12 cellular contexts compared by ENCODE assay signal in the genomic region with DNA sequence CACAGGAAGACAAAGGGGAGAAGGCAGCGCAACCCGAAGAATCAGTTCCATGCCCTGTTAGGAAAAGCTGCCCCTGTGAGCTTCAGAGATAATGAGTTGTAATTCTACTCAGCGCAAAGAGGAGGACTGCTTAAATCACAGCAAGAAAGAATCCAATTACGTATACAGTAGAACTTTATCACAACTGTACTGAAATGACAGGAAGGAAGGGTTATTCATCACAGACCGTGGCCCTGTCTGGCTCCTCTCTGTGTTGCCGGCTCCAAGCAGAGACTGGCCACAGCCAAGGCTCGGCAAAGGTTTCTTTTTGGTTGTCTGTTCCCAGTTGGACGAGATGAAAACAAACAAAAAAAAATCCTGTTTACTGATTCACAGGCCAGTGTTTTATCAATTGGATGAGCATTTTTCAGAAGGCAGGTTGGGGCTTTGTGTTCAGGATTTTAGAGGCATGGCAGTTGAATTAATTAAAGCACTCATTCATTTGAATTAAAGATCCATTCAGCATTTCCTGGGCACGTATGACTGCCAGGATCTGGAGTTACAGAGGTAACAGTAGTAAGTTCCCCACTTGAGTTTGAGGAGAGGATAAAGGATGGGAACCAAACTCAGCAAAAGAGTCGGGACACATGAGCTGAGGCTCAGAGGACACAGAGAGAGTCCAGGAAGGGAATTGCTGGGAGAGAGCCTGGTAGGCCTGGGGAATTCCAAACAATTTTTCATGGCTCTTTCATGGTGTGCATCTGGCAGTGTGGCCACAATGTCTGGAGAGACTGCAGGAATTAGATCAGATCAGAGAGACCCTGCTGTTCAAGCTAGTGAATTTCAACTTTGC.
DNase-seq lines count a peak whose midpoint lies in the region; ATAC-seq, FAIRE-seq and TF ChIP-seq lines count a peak whose summit lies in the region.
"Had no signal": no experiment of that assay in that cellular context is flagged by ENCODE, and none has a peak within 500 bp of the region (broad histone marks: within the 10 kb centered on the region; RNA-seq: fewer than 3 reads in every experiment).

No MANE protein-coding gene starts in this region.

- H3K79me2 ChIP-seq in HepG2 (ENCODE audit: insufficient read depth, low read length): no peaks in the 10 kb centered on the region

- no peak for FAIRE-seq in HepG2 (lab: Jason Lieb, UNC)
- FAIRE-seq in D721Med (lab: Jason Lieb, UNC): no peak

- intact Hi-C loops in right lobe of liver (cut with DNase I) (no loop called here), HepG2 (cut with micrococcal nuclease; ENCODE audit: unreplicated experiment) (no loop called here), dorsolateral prefrontal cortex (cut with DNase I) (no loop called here), left colon (cut with DNase I, micrococcal nuclease) (no loop called here)

- in situ Hi-C loops in HepG2 (cut with HindIII; ENCODE audit: extremely low pct_ligation_motif_present, low pct_unique_long_range_greater_than_20kb): no loop called here

- no TSS peak for BruUV-seq in HepG2 (replicated peaks; lab: Mats Ljungman, UMichigan)

- H3K4me3 ChIP-seq in right lobe of liver (no peak overlapping the region), HepG2 (replicated peaks in 1 of 3; ENCODE audit: insufficient read depth in 1 of 3, low read depth in 2 of 3, low read length in 3 of 3) (no peak overlapping the region), dorsolateral prefrontal cortex (peak overlapping the region in 56 of 59 donors; percentile 3 to 61 (median 36)), muscle layer of colon (ENCODE audit: low read depth in 1 of 2, low read length in 2 of 2) (peak overlapping the region in 1 of 2 donors; percentile 6)

- no peaks in the 10 kb centered on the region for H4K20me1 ChIP-seq in HepG2 (ENCODE audit: insufficient read depth, low read length)

- peaks cover 0 to 6% (median 0%) of the 10 kb centered on the region in 4 donors for H3K4me1 ChIP-seq in right lobe of liver
- H3K4me1 ChIP-seq in HepG2 (ENCODE audit: insufficient read depth, low read length): no peaks in the 10 kb centered on the region
- peaks cover 61% of the 10 kb centered on the region for H3K4me1 ChIP-seq in muscle layer of colon (ENCODE audit: insufficient read depth, low read length)
- H3K4me1 ChIP-seq: foreskin keratinocyte had no signal

- peak; percentile 30 to 85 (median 59) for ATAC-seq in right lobe of liver
- ATAC-seq in HepG2: no peak
- no peak for ATAC-seq in left colon
- ATAC-seq: foreskin keratinocyte had no signal

- H3K27ac ChIP-seq in right lobe of liver: no peak overlapping the region
- no peak overlapping the region for H3K27ac ChIP-seq in HepG2 (ENCODE audit: extremely low read length, insufficient read depth, low read length)
- H3K27ac ChIP-seq in dorsolateral prefrontal cortex: peak overlapping the region in 58 of 59 donors; percentile 6 to 86 (median 70)
- peak overlapping the region; percentile 75 for H3K27ac ChIP-seq in muscle layer of colon (ENCODE audit: low read depth, low read length)
- H3K27ac ChIP-seq: foreskin keratinocyte, neutrophil had no signal

- TF ChIP-seq RAD21 in HepG2 (CRISPR knock-in tag; IDR thresholded peaks at IDR 0.05): no peak

- H3K36me3 ChIP-seq in right lobe of liver: no peaks in the 10 kb centered on the region
- no peaks in the 10 kb centered on the region for H3K36me3 ChIP-seq in HepG2 (replicated peaks in 1 of 2; ENCODE audit: control insufficient read depth in 1 of 2, insufficient read depth in 2 of 2, low read length in 2 of 2)
- no peaks in the 10 kb centered on the region for H3K36me3 ChIP-seq in muscle layer of colon (ENCODE audit: insufficient read depth, low read length)
- H3K36me3 ChIP-seq: neutrophil had no signal

- no peak overlapping the region for H2AFZ ChIP-seq in HepG2 (ENCODE audit: low read length)

- TF ChIP-seq POLR2A in right lobe of liver (IDR thresholded peaks at IDR 0.05) (no peak), HepG2 (IDR thresholded peaks at IDR 0.05; ENCODE audit: insufficient read depth in 1 of 2, low read depth in 2 of 2, low read length in 2 of 2) (no peak)

- WGBS in right lobe of liver (ENCODE audit: insufficient coverage, low coverage, low lambda C conversion rate, missing lambda C conversion rate): 43% methylated on average over 9 of the region's 10 CpGs
- 35% methylated on average over 10 of the region's 10 CpGs for WGBS in HepG2 (ENCODE audit: low lambda C conversion rate)

- CTCF ChIA-PET in HepG2 (lab: Yijun Ruan, JAX; ENCODE audit: low intra/inter-chr PET ratio, low total read pairs): no interaction called here

- H3K4me2 ChIP-seq in HepG2 (ENCODE audit: low read depth, low read length): no peak overlapping the region

- no peak for DNase-seq in right lobe of liver
- no peak for DNase-seq in HepG2 (ENCODE audit: low spot score)
- no peak for DNase-seq in dorsolateral prefrontal cortex
- no peak for DNase-seq in activated CD4-positive, CD25-positive, alpha-beta regulatory T cell treated with anti-CD3 and anti-CD28 coated beads, Interleukin-2, amount 50 U/mL, for 72 hours
- DNase-seq in D721Med (ENCODE audit: insufficient read length, low spot score): no peak
- DNase-seq in HPDE6-E6E7 (ENCODE audit: extremely low spot score): no peak
- DNase-seq in left colon: no peak
- DNase-seq: AML-193; foreskin keratinocyte; NK-92 treated with Interleukin-12 subunit alpha and Interleukin-12 subunit beta, amount 100 ng/mL, for 24 hours had no signal

- no peak for TF ChIP-seq EP300 in HepG2 (IDR thresholded peaks at IDR 0.05; ENCODE audit: low read depth in 2 of 2, low read length in 2 of 2)
- TF ChIP-seq EP300 in HepG2 (CRISPR knock-in tag; IDR thresholded peaks at IDR 0.05; ENCODE audit: borderline replicate concordance): no peak

- POLR2A ChIA-PET in HepG2 (lab: Yijun Ruan, JAX): no interaction called here

- TF ChIP-seq CTCF in right lobe of liver (IDR thresholded peaks at IDR 0.05) (no peak), HepG2 (CRISPR knock-in tag; IDR thresholded peaks at IDR 0.05) (no peak), dorsolateral prefrontal cortex (IDR thresholded peaks at IDR 0.05 in 54 of 56, conservative IDR thresholded peaks at IDR 0.05 in 2 of 56; ENCODE audit: low read depth in 1 of 56, partially characterized antibody in 56 of 56) (no peak), D721Med (IDR thresholded peaks at IDR 0.05; ENCODE audit: insufficient read depth, missing control alignments) (no peak)

- H3K9ac ChIP-seq in HepG2 (ENCODE audit: insufficient read depth, low read depth, low read length): no peak overlapping the region
- peak overlapping the region; percentile 2 for H3K9ac ChIP-seq in muscle layer of colon (ENCODE audit: low read length)

- H3K9me3 ChIP-seq in right lobe of liver (no peaks in the 10 kb centered on the region), HepG2 (ENCODE audit: low read length) (no peaks in the 10 kb centered on the region), muscle layer of colon (ENCODE audit: low read length) (no peaks in the 10 kb centered on the region)
- H3K9me3 ChIP-seq: neutrophil had no signal

- H3K27me3 ChIP-seq in right lobe of liver: no peaks in the 10 kb centered on the region
- H3K27me3 ChIP-seq in HepG2 (ENCODE audit: control insufficient read depth in 1 of 2, insufficient read depth in 2 of 2, low read length in 2 of 2): no peaks in the 10 kb centered on the region
- no peaks in the 10 kb centered on the region for H3K27me3 ChIP-seq in dorsolateral prefrontal cortex
- H3K27me3 ChIP-seq in muscle layer of colon (ENCODE audit: control insufficient read depth in 1 of 2, insufficient read depth in 2 of 2, low read length in 2 of 2): no peaks in the 10 kb centered on the region
- H3K27me3 ChIP-seq: foreskin keratinocyte had no signal

TF ChIP-seq in HepG2, 621 proteins besides CTCF, POLR2A, EP300 and RAD21 (continues in another document):
- TF ChIP-seq ZSCAN9 (CRISPR knock-in tag; IDR thresholded peaks at IDR 0.05; ENCODE audit: borderline replicate concordance) (no peak), STAG1 (CRISPR knock-in tag; IDR thresholded peaks at IDR 0.05) (no peak), ZNF644 (CRISPR knock-in tag; IDR thresholded peaks at IDR 0.05; ENCODE audit: low read depth) (no peak), MAF1 (CRISPR knock-in tag; IDR thresholded peaks at IDR 0.05; ENCODE audit: borderline replicate concordance) (no peak), ZNF317 (CRISPR knock-in tag; IDR thresholded peaks at IDR 0.05) (no peak), CCAR2 (optimal IDR thresholded peaks at IDR 0.05; ENCODE audit: low read depth, low read length) (no peak), ELF3 (CRISPR knock-in tag; IDR thresholded peaks at IDR 0.05) (no peak), FOXJ3 (CRISPR knock-in tag; IDR thresholded peaks at IDR 0.05; ENCODE audit: borderline replicate concordance) (no peak), REPIN1 (CRISPR knock-in tag; IDR thresholded peaks at IDR 0.05; ENCODE audit: borderline replicate concordance, low read depth) (no peak)
- TF ChIP-seq, protein P1, sequence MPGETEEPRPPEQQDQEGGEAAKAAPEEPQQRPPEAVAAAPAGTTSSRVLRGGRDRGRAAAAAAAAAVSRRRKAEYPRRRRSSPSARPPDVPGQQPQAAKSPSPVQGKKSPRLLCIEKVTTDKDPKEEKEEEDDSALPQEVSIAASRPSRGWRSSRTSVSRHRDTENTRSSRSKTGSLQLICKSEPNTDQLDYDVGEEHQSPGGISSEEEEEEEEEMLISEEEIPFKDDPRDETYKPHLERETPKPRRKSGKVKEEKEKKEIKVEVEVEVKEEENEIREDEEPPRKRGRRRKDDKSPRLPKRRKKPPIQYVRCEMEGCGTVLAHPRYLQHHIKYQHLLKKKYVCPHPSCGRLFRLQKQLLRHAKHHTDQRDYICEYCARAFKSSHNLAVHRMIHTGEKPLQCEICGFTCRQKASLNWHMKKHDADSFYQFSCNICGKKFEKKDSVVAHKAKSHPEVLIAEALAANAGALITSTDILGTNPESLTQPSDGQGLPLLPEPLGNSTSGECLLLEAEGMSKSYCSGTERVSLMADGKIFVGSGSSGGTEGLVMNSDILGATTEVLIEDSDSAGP (CRISPR knock-in tag; IDR thresholded peaks at IDR 0.05; ENCODE audit: borderline replicate concordance): no peak
- TF ChIP-seq, protein P2, sequence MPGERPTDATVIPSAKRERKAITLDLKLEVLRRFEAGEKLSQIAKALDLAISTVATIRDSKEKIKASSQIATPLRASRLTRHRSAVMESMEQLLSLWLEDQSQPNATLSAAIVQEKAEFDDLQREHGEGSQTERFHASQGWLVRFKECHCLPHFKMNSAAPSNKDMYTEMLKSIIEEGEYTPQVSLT (CRISPR knock-in tag; IDR thresholded peaks at IDR 0.05; ENCODE audit: borderline replicate concordance, low read depth): no peak

Comparison
In these comparisons a context has a peak if more than half of its experiments do, and no peak if none do; other contexts are left out.
1. ATAC-seq: peak in right lobe of liver (4 of 4); none in HepG2 (single experiment) and left colon (single experiment).
2. H3K27ac ChIP-seq: peak in dorsolateral prefrontal cortex (58 of 59) and muscle layer of colon (single experiment); none in right lobe of liver (0 of 3) and HepG2 (single experiment).
3. H3K4me3 ChIP-seq: peak in dorsolateral prefrontal cortex (56 of 59); none in right lobe of liver (0 of 3) and HepG2 (0 of 3).